ENCODE assay signal across 8 cellular contexts in the genomic region with DNA sequence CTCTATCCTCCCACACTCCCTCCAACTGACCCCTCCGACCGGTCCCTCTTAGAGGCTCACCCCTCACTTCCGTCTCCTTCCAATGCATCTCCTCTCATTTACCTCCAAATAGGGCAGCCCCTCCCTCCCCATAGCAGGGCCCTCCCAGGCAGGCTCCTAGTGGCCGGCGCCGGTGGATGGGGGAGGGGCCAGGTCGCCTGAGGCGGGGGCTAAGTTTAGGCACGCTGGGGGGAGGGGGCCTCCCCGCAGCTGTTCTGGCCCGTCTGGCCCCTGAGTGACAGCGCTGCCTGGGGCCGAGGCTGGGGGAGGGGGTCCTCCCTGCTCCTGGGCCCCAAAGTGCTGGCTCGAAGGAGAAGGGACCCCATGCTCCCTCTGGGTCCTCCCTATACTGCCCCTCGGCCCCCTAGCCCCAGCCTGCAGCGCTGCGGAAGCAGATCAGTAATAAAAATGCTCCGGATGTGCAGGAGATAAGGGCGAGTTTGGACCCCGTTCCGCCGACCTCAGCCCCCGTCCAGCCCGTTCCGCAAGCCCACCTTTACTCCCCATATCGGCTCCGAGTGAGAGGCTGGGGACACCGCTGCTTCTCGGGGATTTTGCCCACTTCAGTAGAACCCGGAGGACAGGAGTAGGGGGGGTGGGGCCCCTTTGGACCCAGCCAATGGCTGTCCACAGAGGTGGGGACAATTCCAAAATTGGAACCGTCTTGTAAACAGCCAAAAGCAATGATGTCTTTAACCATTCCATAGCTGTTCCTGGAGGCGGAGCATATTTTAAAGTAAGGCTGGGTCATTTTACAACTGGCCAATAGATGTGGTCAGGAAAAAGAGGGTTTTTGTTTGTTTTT. TPM values are rescaled to one million over a fixed set of nuclear protein-coding genes. Genes with fewer than 3 reads are reported as not detected.
DNase-seq lines count a peak whose midpoint lies in the region; ATAC-seq and TF ChIP-seq lines count a peak whose summit lies in the region.

No MANE protein-coding gene starts in this region.

- H3K36me3 ChIP-seq in A673 (ENCODE audit: insufficient read depth, low read length, poor library complexity, severe bottlenecking), result no peaks in the 10 kb centered on the region
- no peaks in the 10 kb centered on the region for H3K36me3 ChIP-seq in GM23338 (ENCODE audit: insufficient read depth)
- no peaks in the 10 kb centered on the region for H3K36me3 ChIP-seq in right atrium auricular region

- H3K4me2 ChIP-seq in GM23338, result peak overlapping the region; percentile 79

- CTCF ChIA-PET in A673 (lab: Charles Lee), result no interaction called here
- CTCF ChIA-PET in activated CD8-positive, alpha-beta T cell treated with anti-CD3 and anti-CD28 coated beads, Interleukin-2, amount 10 ng/mL, durations not matched to agents 7 days and 5 days (lab: Charles Lee), result interaction anchor here (1.0 to 1.5 kb wide), 3 partner anchors 8 to 66 kb away, joined by 4 to 5 read pairs (median 4); no protein-coding TSS in a partner anchor

- H3K4me1 ChIP-seq in A673 (ENCODE audit: insufficient read depth, low read length, poor library complexity, severe bottlenecking) (peaks cover 11% of the 10 kb centered on the region), GM23338 (ENCODE audit: insufficient read depth) (peaks cover 10% of the 10 kb centered on the region; the same call in 1 of the 2 replicates), right atrium auricular region (peaks cover 0 to 37% of the 10 kb centered on the region in 2 donors)

- ATAC-seq in GM23338 (peak; percentile 67), sciatic nerve (peak; percentile 36), GM21528 (IDR thresholded peaks at IDR 0.05; ENCODE audit: low FRiP score, unreplicated experiment) (no peak)
- no peak for ATAC-seq in activated CD8-positive, alpha-beta T cell treated with anti-CD3 and anti-CD28 coated beads, Interleukin-2, amount 10 ng/mL, durations not matched to agents 7 days and 5 days

- H3K4me3 ChIP-seq in A673 (ENCODE audit: low read depth, low read length, poor library complexity, severe bottlenecking) (peak overlapping the region; percentile 46), GM23338 (peak overlapping the region; percentile 71), right atrium auricular region (peak overlapping the region; percentile 62 to 69)

- TF ChIP-seq CTCF in A673 (conservative IDR thresholded peaks at IDR 0.05; ENCODE audit: low read depth, low read length) (no peak), GM23338 (conservative IDR thresholded peaks at IDR 0.05; ENCODE audit: low read depth in 2 of 2) (no peak; a peak in 1 of 4 replicates), right atrium auricular region (IDR thresholded peaks at IDR 0.05) (no peak)

- H3K27ac Mint-ChIP-seq in GM23338, result peak overlapping the region; percentile 74
- H3K27ac Mint-ChIP-seq in activated CD8-positive, alpha-beta T cell treated with anti-CD3 and anti-CD28 coated beads, Interleukin-2, amount 10 ng/mL, durations not matched to agents 7 days and 5 days, result no peak overlapping the region

- H3K4me1 Mint-ChIP-seq in GM23338, result peaks cover 24% of the 10 kb centered on the region
- peaks cover 23% of the 10 kb centered on the region for H3K4me1 Mint-ChIP-seq in activated CD8-positive, alpha-beta T cell treated with anti-CD3 and anti-CD28 coated beads, Interleukin-2, amount 10 ng/mL, durations not matched to agents 7 days and 5 days (ENCODE audit: low read depth)

- H3K36me3 Mint-ChIP-seq in GM23338 (ENCODE audit: low read depth), result peaks cover 4% of the 10 kb centered on the region; the same call in 1 of the 3 replicates
- no peaks in the 10 kb centered on the region for H3K36me3 Mint-ChIP-seq in activated CD8-positive, alpha-beta T cell treated with anti-CD3 and anti-CD28 coated beads, Interleukin-2, amount 10 ng/mL, durations not matched to agents 7 days and 5 days (ENCODE audit: low read depth)

- H3K9me3 ChIP-seq in A673 (ENCODE audit: low read depth, low read length, poor library complexity, severe bottlenecking), result no peaks in the 10 kb centered on the region
- H3K9me3 ChIP-seq in right atrium auricular region, result no peaks in the 10 kb centered on the region

- H3K79me2 ChIP-seq in GM23338 (replicated peaks; ENCODE audit: insufficient read depth), result no peaks in the 10 kb centered on the region

- POLR2A ChIA-PET in A673 (lab: Charles Lee; ENCODE audit: low non-redundant PET), result no interaction called here
- POLR2A ChIA-PET in activated CD8-positive, alpha-beta T cell treated with anti-CD3 and anti-CD28 coated beads, Interleukin-2, amount 10 ng/mL, durations not matched to agents 7 days and 5 days (lab: Charles Lee), result no interaction called here

- DNase-seq in A673 (ENCODE audit: low spot score) (peak; percentile 65), GM23338 (ENCODE audit: low spot score) (peak; percentile 91), right atrium auricular region (ENCODE audit: low spot score) (no peak), sciatic nerve (ENCODE audit: low spot score) (no peak), NCI-H1048 (lab: John Stamatoyannopoulos, UW) (no peak)
- no peak for DNase-seq in activated CD8-positive, alpha-beta T cell treated with anti-CD3 and anti-CD28 coated beads, Interleukin-2, amount 10 ng/mL, durations not matched to agents 7 days and 5 days
- no peak for DNase-seq in stimulated activated CD4-positive, alpha-beta T cell treated with anti-CD3 and anti-CD28 coated beads, Interleukin-15, amount 100 ng/mL, for 24 hours

- intact Hi-C loops in A673 (cut with micrococcal nuclease; ENCODE audit: unreplicated experiment), result no loop called here
- intact Hi-C loops in sciatic nerve (cut with DNase I), result no loop called here

- peak overlapping the region; percentile 81 for H3K4me3 Mint-ChIP-seq in GM23338
- peak overlapping the region; percentile 57 for H3K4me3 Mint-ChIP-seq in activated CD8-positive, alpha-beta T cell treated with anti-CD3 and anti-CD28 coated beads, Interleukin-2, amount 10 ng/mL, durations not matched to agents 7 days and 5 days

- peaks cover 30% of the 10 kb centered on the region for H3K27me3 Mint-ChIP-seq in GM23338 (ENCODE audit: insufficient read depth, low read depth, poor library complexity)
- peaks cover 12% of the 10 kb centered on the region for H3K27me3 Mint-ChIP-seq in activated CD8-positive, alpha-beta T cell treated with anti-CD3 and anti-CD28 coated beads, Interleukin-2, amount 10 ng/mL, durations not matched to agents 7 days and 5 days (ENCODE audit: low read depth)

- H4K20me1 ChIP-seq in GM23338 (replicated peaks; ENCODE audit: insufficient read depth), result peaks cover 2% of the 10 kb centered on the region; the same call in 1 of the 2 replicates

- no peaks in the 10 kb centered on the region; the same call in 2 of the 3 replicates for H3K9me3 Mint-ChIP-seq in GM23338
- H3K9me3 Mint-ChIP-seq in activated CD8-positive, alpha-beta T cell treated with anti-CD3 and anti-CD28 coated beads, Interleukin-2, amount 10 ng/mL, durations not matched to agents 7 days and 5 days (ENCODE audit: insufficient read depth), result no peaks in the 10 kb centered on the region

- H3K27me3 ChIP-seq in A673 (replicated peaks; ENCODE audit: insufficient read depth, low read depth, low read length, poor library complexity), result no peaks in the 10 kb centered on the region
- peaks cover 8% of the 10 kb centered on the region; the same call in 1 of the 2 replicates for H3K27me3 ChIP-seq in GM23338 (ENCODE audit: insufficient read depth)
- H3K27me3 ChIP-seq in right atrium auricular region, result no peaks in the 10 kb centered on the region

- peak overlapping the region; percentile 4 for H3K27ac ChIP-seq in A673 (ENCODE audit: low read depth, low read length, poor library complexity, severe bottlenecking)
- H3K27ac ChIP-seq in GM23338 (ENCODE audit: low read depth), result peak overlapping the region; percentile 83
- H3K27ac ChIP-seq in right atrium auricular region, result peak overlapping the region; percentile 79 to 85

- peaks cover 17% of the 10 kb centered on the region for H3F3A ChIP-seq in GM23338 (replicated peaks; ENCODE audit: low read depth)

- H2AFZ ChIP-seq in GM23338, result no peak overlapping the region; the same call in 1 of the 2 replicates

- H3K9me2 ChIP-seq in GM23338 (ENCODE audit: insufficient read depth), result no peaks in the 10 kb centered on the region

- BruUV-seq in A673 (replicated peaks; lab: Mats Ljungman, UMichigan), result no TSS peak

TF ChIP-seq in GM23338, 12 proteins besides CTCF, POLR2A, EP300 and RAD21 (continues in another document):
- TF ChIP-seq CREB1 (CRISPR knock-in tag; IDR thresholded peaks at IDR 0.05; ENCODE audit: low read depth), result peak; percentile 44; the same call in 1 of the 2 replicates

RNA-seq across cellular contexts. Expression of a gene that starts 4.0 kb away (rescaled TPM):
- 6.6 and 9.1 TPM in 2 replicates for total RNA-seq in A673 (2021)
- total RNA-seq in GM23338 (2014; rRNA removed; shearing (Covaris generic)), result 22.8 and 32.1 TPM in 2 replicates
- polyA plus RNA-seq in GM23338 (2016; fragmentation: Nextera tagmentation; extraction: Ambion mirVana), result 7.0 and 8.6 TPM in 2 replicates
- 1 to 10 TPM; 2.0 to 3.4 TPM for total RNA-seq in activated CD8-positive, alpha-beta T cell treated with anti-CD3 and anti-CD28 coated beads, Interleukin-2, amount 10 ng/mL, durations not matched to agents 7 days and 5 days
- total RNA-seq in right atrium auricular region, result 10 to 100 TPM; 22.8 to 24.0 TPM
- 4.0 TPM for total RNA-seq in sciatic nerve

RNA-seq across cellular contexts. Expression of a gene that starts 5.4 kb away (rescaled TPM):
- total RNA-seq in A673 (2021), result 0.80 and 1.6 TPM in 2 replicates
- 9.6 and 15.2 TPM in 2 replicates for total RNA-seq in GM23338 (2014; rRNA removed; shearing (Covaris generic))
- 25.1 and 30.1 TPM in 2 replicates for polyA plus RNA-seq in GM23338 (2016; fragmentation: Nextera tagmentation; extraction: Ambion mirVana)
- 1 to 10 TPM; 1.6 to 3.2 TPM for total RNA-seq in activated CD8-positive, alpha-beta T cell treated with anti-CD3 and anti-CD28 coated beads, Interleukin-2, amount 10 ng/mL, durations not matched to agents 7 days and 5 days
- 1 to 10 TPM in 1 of 2 donors, not detected in 1; 1.8 TPM for total RNA-seq in right atrium auricular region
- total RNA-seq in sciatic nerve, result 1.8 TPM

RNA-seq across cellular contexts. Expression of a gene that starts 14.4 kb away (rescaled TPM):
- total RNA-seq in A673 (2021) (89.6 and 102 TPM in 2 replicates), right atrium auricular region (10 to 100 TPM; 61.4 to 61.7 TPM), sciatic nerve (72.1 TPM)
- total RNA-seq in GM23338 (2014; rRNA removed; shearing (Covaris generic)), result 146 and 147 TPM in 2 replicates
- 60.3 and 68.3 TPM in 2 replicates for polyA plus RNA-seq in GM23338 (2016; fragmentation: Nextera tagmentation; extraction: Ambion mirVana)
- 100 to 1,000 TPM; 215 to 222 TPM for total RNA-seq in activated CD8-positive, alpha-beta T cell treated with anti-CD3 and anti-CD28 coated beads, Interleukin-2, amount 10 ng/mL, durations not matched to agents 7 days and 5 days

RNA-seq across cellular contexts. Expression of a gene that starts 25.1 kb away (rescaled TPM):
- total RNA-seq in A673 (2021), result 1.0 and 1.9 TPM in 2 replicates
- total RNA-seq in GM23338 (2014; rRNA removed; shearing (Covaris generic)), result 0.89 and 1.9 TPM in 2 replicates
- polyA plus RNA-seq in GM23338 (2016; fragmentation: Nextera tagmentation; extraction: Ambion mirVana), result 0.55 and 0.77 TPM in 2 replicates
- total RNA-seq in activated CD8-positive, alpha-beta T cell treated with anti-CD3 and anti-CD28 coated beads, Interleukin-2, amount 10 ng/mL, durations not matched to agents 7 days and 5 days, result 100 to 1,000 TPM; 154 to 172 TPM
- 10 to 100 TPM; 17.8 to 19.7 TPM for total RNA-seq in right atrium auricular region
- 3.7 TPM for total RNA-seq in sciatic nerve

Comparison
In these comparisons a context has a peak if more than half of its experiments do, and no peak if none do; other contexts are left out.
1. DNase-seq: peak in A673 (single experiment) and GM23338 (single experiment); none in activated CD8-positive, alpha-beta T cell treated with anti-CD3 and anti-CD28 coated beads, Interleukin-2, amount 10 ng/mL, durations not matched to agents 7 days and 5 days (single experiment), right atrium auricular region (single experiment), sciatic nerve (single experiment), NCI-H1048 (single experiment) and stimulated activated CD4-positive, alpha-beta T cell treated with anti-CD3 and anti-CD28 coated beads, Interleukin-15, amount 100 ng/mL, for 24 hours (single experiment).
2. H3K27ac ChIP-seq: peak in every context shown above with its lines; median percentile 83 in GM23338; 82 in right atrium auricular region; 4 in A673.
3. ATAC-seq: peak in GM23338 (single experiment) and sciatic nerve (single experiment); none in activated CD8-positive, alpha-beta T cell treated with anti-CD3 and anti-CD28 coated beads, Interleukin-2, amount 10 ng/mL, durations not matched to agents 7 days and 5 days (single experiment) and GM21528 (single experiment).
4. Peak in every context shown above with its lines, with median percentiles within 50 percentile points of each other: H3K4me3 ChIP-seq.